In the genomic region with DNA sequence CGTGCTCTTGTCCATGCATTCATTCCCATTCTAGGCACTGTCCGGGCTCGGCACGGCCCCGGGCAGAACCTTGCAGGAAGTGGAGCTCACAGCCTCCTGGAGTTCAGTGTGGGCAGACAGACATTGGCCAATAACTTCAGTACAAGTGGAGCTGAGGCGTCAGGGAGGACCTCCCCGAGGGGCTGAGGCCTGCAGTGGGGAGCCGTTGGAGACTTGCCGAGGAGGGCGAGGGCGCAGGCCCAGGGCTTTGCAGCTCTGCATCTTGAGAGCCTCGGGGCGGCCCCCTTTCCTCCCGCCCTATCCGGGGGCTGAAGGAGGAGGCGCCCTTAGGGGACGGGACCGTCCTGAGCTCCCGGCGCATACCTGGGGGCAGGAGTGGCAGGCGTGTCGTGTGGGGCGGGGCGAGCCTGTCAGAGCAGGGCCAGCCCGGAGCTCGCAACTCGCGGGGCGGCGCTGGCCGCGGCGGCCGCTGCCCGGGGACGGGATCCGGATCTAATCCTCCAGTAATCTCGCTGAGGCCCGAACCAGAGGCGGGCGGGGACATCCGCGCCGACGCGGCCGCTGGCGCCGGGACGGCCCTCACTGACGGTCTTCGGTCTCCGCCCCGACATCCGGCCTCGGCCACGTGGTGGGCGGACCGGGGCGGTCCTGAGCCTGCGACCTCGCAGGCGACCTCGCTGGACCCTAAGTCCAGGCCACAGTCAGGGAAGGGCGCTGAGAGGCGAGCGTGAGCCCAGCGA, we compare ENCODE assay signal across 8 cellular contexts. TPM values are rescaled to one million over a fixed set of nuclear protein-coding genes. Genes with fewer than 3 reads are reported as not detected.
DNase-seq lines count a peak whose midpoint lies in the region; ATAC-seq and TF ChIP-seq lines count a peak whose summit lies in the region.

A gene (plus strand): TSS at position 698 of the 740 bp plus-strand sequence. CDS start 530 bp downstream, outside the sequence.

- peaks cover 3% of the 10 kb centered on the region for H3K36me3 Mint-ChIP-seq in activated CD8-positive, alpha-beta memory T cell treated with anti-CD3 and anti-CD28 coated beads, Interleukin-2, amount 10 ng/mL, durations not matched to agents 7 days and 5 days
- H3K36me3 Mint-ChIP-seq in mesothelial cell of epicardium = peaks cover 3% of the 10 kb centered on the region

- H3K9me3 Mint-ChIP-seq in activated CD8-positive, alpha-beta memory T cell treated with anti-CD3 and anti-CD28 coated beads, Interleukin-2, amount 10 ng/mL, durations not matched to agents 7 days and 5 days (ENCODE audit: low read depth) = no peaks in the 10 kb centered on the region
- no peaks in the 10 kb centered on the region for H3K9me3 Mint-ChIP-seq in mesothelial cell of epicardium

- H3K27ac Mint-ChIP-seq in activated CD8-positive, alpha-beta memory T cell treated with anti-CD3 and anti-CD28 coated beads, Interleukin-2, amount 10 ng/mL, durations not matched to agents 7 days and 5 days = peak within 1 kb of the TSS; percentile 88
- H3K27ac Mint-ChIP-seq in mesothelial cell of epicardium = peak within 1 kb of the TSS; percentile 99

- H3K4me1 Mint-ChIP-seq in activated CD8-positive, alpha-beta memory T cell treated with anti-CD3 and anti-CD28 coated beads, Interleukin-2, amount 10 ng/mL, durations not matched to agents 7 days and 5 days = peaks cover 29% of the 10 kb centered on the region
- peaks cover 23% of the 10 kb centered on the region for H3K4me1 Mint-ChIP-seq in mesothelial cell of epicardium

- CTCF ChIA-PET in activated CD8-positive, alpha-beta memory T cell treated with anti-CD3 and anti-CD28 coated beads, Interleukin-2, amount 10 ng/mL, durations not matched to agents 7 days and 5 days (lab: Charles Lee) = interaction anchor here (0.8 to 4.1 kb wide), 20 partner anchors 9 to 1062 kb away, joined by 3 to 70 read pairs (median 4); a partner anchor contains a TSS

- DNase-seq in AG08395 (ENCODE audit: low spot score) (peak; percentile 98), NOMO-1 treated with dmso at 0.1 percent for 144 hours (lab: John Stamatoyannopoulos, UW; ENCODE audit: unreplicated experiment) (peak; percentile 81), mesothelial cell of epicardium (ENCODE audit: low spot score in 2 of 2, unreplicated experiment in 2 of 2) (peak; percentile 71 to 85)
- peak; percentile 83 for DNase-seq in activated CD8-positive, alpha-beta memory T cell treated with anti-CD3 and anti-CD28 coated beads, Interleukin-2, amount 10 ng/mL, durations not matched to agents 7 days and 5 days
- peak; percentile 74 to 75 for DNase-seq in stimulated activated CD8-positive, alpha-beta memory T cell treated with anti-CD3 and anti-CD28 coated beads, Interleukin-15, amount 100 ng/mL, for 48 hours (ENCODE audit: low read depth in 2 of 2)

- peak within 1 kb of the TSS; percentile 98 for H3K4me3 Mint-ChIP-seq in activated CD8-positive, alpha-beta memory T cell treated with anti-CD3 and anti-CD28 coated beads, Interleukin-2, amount 10 ng/mL, durations not matched to agents 7 days and 5 days
- H3K4me3 Mint-ChIP-seq in mesothelial cell of epicardium = peak within 1 kb of the TSS; percentile 77

- TF ChIP-seq CTCF in mesothelial cell of epicardium (IDR thresholded peaks at IDR 0.05; ENCODE audit: unreplicated experiment) = no peak

- in situ Hi-C loops in endometrial microvascular endothelial cells (cut with HindIII; ENCODE audit: inconsistent ontology term, low pct_unique_long_range_greater_than_20kb, low sequenced_read_pairs) = no loop called here

- ATAC-seq in GM18520 (IDR thresholded peaks at IDR 0.05; ENCODE audit: unreplicated experiment) (peak; percentile 72), HG03045 (IDR thresholded peaks at IDR 0.05; ENCODE audit: unreplicated experiment) (peak; percentile 77)
- peak; percentile 85 for ATAC-seq in activated CD8-positive, alpha-beta memory T cell treated with anti-CD3 and anti-CD28 coated beads, Interleukin-2, amount 10 ng/mL, durations not matched to agents 7 days and 5 days

- no peaks in the 10 kb centered on the region for H3K27me3 Mint-ChIP-seq in activated CD8-positive, alpha-beta memory T cell treated with anti-CD3 and anti-CD28 coated beads, Interleukin-2, amount 10 ng/mL, durations not matched to agents 7 days and 5 days
- H3K27me3 Mint-ChIP-seq in mesothelial cell of epicardium (ENCODE audit: low read depth) = no peaks in the 10 kb centered on the region

RNA-seq across cellular contexts. Expression of the gene that starts here (rescaled TPM):
- total RNA-seq in activated CD8-positive, alpha-beta memory T cell treated with anti-CD3 and anti-CD28 coated beads, Interleukin-2, amount 10 ng/mL, durations not matched to agents 7 days and 5 days = 10 to 100 TPM; 18.1 to 21.3 TPM
- total RNA-seq in endometrial microvascular endothelial cells (ENCODE audit: inconsistent ontology term) = 36.9 TPM
- total RNA-seq in mesothelial cell of epicardium = 47.8 to 59.0 TPM (median 58.7 TPM) in 3 replicates

Comparison
In these comparisons a context has a peak if more than half of its experiments do, and no peak if none do; other contexts are left out.
1. Peak in every context shown above with its lines: DNase-seq and ATAC-seq.